Comparison of ENCODE assay signal across 8 cellular contexts in genomic region chr16:19524866-19525723, GRCh38. TPM values are rescaled to one million over a fixed set of nuclear protein-coding genes. Genes with fewer than 3 reads are reported as not detected.
A peak's percentile ranks its signal among the peaks of the same experiment; 100 is the strongest.
DNase-seq lines count a peak whose midpoint lies in the region; ATAC-seq and TF ChIP-seq lines count a peak whose summit lies in the region.

No MANE protein-coding gene starts in this region.

- H3K9me3 Mint-ChIP-seq in activated T-helper 17 cell treated with anti-CD3 and anti-CD28 coated beads, Interleukin-2, amount 50 U/mL, for 72 hours, result no peaks in the 10 kb centered on the region
- no peaks in the 10 kb centered on the region for H3K9me3 Mint-ChIP-seq in stimulated activated naive CD8-positive, alpha-beta T cell treated with anti-CD3 and anti-CD28 coated beads, Interleukin-15, amount 100 ng/mL, for 72 hours

- H3K27ac Mint-ChIP-seq in activated T-helper 17 cell treated with anti-CD3 and anti-CD28 coated beads, Interleukin-2, amount 50 U/mL, for 72 hours, result peak overlapping the region; percentile 80
- peak overlapping the region in 1 of 2 donors; percentile 15 for H3K27ac Mint-ChIP-seq in stimulated activated naive CD8-positive, alpha-beta T cell treated with anti-CD3 and anti-CD28 coated beads, Interleukin-15, amount 100 ng/mL, for 72 hours

- H3K4me1 ChIP-seq in iPS-15b (ENCODE audit: control insufficient read depth, insufficient read depth, low read length) (peaks cover 15% of the 10 kb centered on the region), body of pancreas (peaks cover 32% of the 10 kb centered on the region)

- peaks cover 23% of the 10 kb centered on the region for H3K4me1 Mint-ChIP-seq in activated T-helper 17 cell treated with anti-CD3 and anti-CD28 coated beads, Interleukin-2, amount 50 U/mL, for 72 hours
- H3K4me1 Mint-ChIP-seq in stimulated activated naive CD8-positive, alpha-beta T cell treated with anti-CD3 and anti-CD28 coated beads, Interleukin-15, amount 100 ng/mL, for 72 hours, result peaks cover 34% of the 10 kb centered on the region

- peaks cover 22% of the 10 kb centered on the region for H3K36me3 Mint-ChIP-seq in activated T-helper 17 cell treated with anti-CD3 and anti-CD28 coated beads, Interleukin-2, amount 50 U/mL, for 72 hours (ENCODE audit: low read depth)

- H3K9ac ChIP-seq in iPS-15b (ENCODE audit: low read depth, low read length), result no peak overlapping the region

- H3K36me3 ChIP-seq in iPS-15b (ENCODE audit: control insufficient read depth, insufficient read depth, low read length) (no peaks in the 10 kb centered on the region), body of pancreas (replicated peaks in 1 of 2; ENCODE audit: insufficient read depth in 1 of 2, low read depth in 2 of 2) (no peaks in the 10 kb centered on the region)

- intact Hi-C loops in body of pancreas (cut with DNase I), result no loop called here

- H3K27me3 ChIP-seq in iPS-15b (ENCODE audit: control insufficient read depth, insufficient read depth, low read length), result no peaks in the 10 kb centered on the region
- H3K27me3 ChIP-seq in body of pancreas, result no peaks in the 10 kb centered on the region

- 40 to 60% methylated on average over 14 of the region's 14 CpGs for WGBS in body of pancreas, 2 donors

- H3K27ac ChIP-seq in body of pancreas, result peak overlapping the region in 1 of 4 donors; percentile 70

- no peak for ATAC-seq in activated T-helper 17 cell treated with anti-CD3 and anti-CD28 coated beads, Interleukin-2, amount 50 U/mL, for 72 hours (replicated peaks)
- no peak for ATAC-seq in stimulated activated naive CD8-positive, alpha-beta T cell treated with anti-CD3 and anti-CD28 coated beads, Interleukin-15, amount 100 ng/mL, for 72 hours
- ATAC-seq in body of pancreas, result no peak
- ATAC-seq in GM19324 (IDR thresholded peaks at IDR 0.05; ENCODE audit: low FRiP score, unreplicated experiment), result no peak

- H3K9me3 ChIP-seq in iPS-15b (ENCODE audit: control insufficient read depth, insufficient read depth, low read length) (no peaks in the 10 kb centered on the region), body of pancreas (no peaks in the 10 kb centered on the region)

- TF ChIP-seq POLR2A in body of pancreas (IDR thresholded peaks at IDR 0.05), result no peak

- DNase-seq in CD1c-positive myeloid dendritic cell (ENCODE audit: extremely low spot score) (peak; percentile 32), KG1 (lab: John Stamatoyannopoulos, UW) (peak; percentile 22), body of pancreas (no peak), middle frontal gyrus (ENCODE audit: extremely low spot score, low spot score) (no peak)
- DNase-seq in stimulated activated naive CD8-positive, alpha-beta T cell treated with anti-CD3 and anti-CD28 coated beads, Interleukin-15, amount 100 ng/mL, for 72 hours, result no peak

- H3K4me3 Mint-ChIP-seq in activated T-helper 17 cell treated with anti-CD3 and anti-CD28 coated beads, Interleukin-2, amount 50 U/mL, for 72 hours, result peak overlapping the region; percentile 98
- peak overlapping the region; percentile 89 to 99 for H3K4me3 Mint-ChIP-seq in stimulated activated naive CD8-positive, alpha-beta T cell treated with anti-CD3 and anti-CD28 coated beads, Interleukin-15, amount 100 ng/mL, for 72 hours

- H3K27me3 Mint-ChIP-seq in activated T-helper 17 cell treated with anti-CD3 and anti-CD28 coated beads, Interleukin-2, amount 50 U/mL, for 72 hours, result no peaks in the 10 kb centered on the region
- no peaks in the 10 kb centered on the region for H3K27me3 Mint-ChIP-seq in stimulated activated naive CD8-positive, alpha-beta T cell treated with anti-CD3 and anti-CD28 coated beads, Interleukin-15, amount 100 ng/mL, for 72 hours

- TF ChIP-seq CTCF in body of pancreas (IDR thresholded peaks at IDR 0.05), result no peak

- H3K4me3 ChIP-seq in iPS-15b (ENCODE audit: low read depth, low read length) (peak overlapping the region; percentile 94), body of pancreas (peak overlapping the region in 1 of 2 donors; percentile 100)

RNA-seq across cellular contexts. Expression of gene CCP110, which starts 1.4 kb away (rescaled TPM):
- total RNA-seq in activated T-helper 17 cell treated with anti-CD3 and anti-CD28 coated beads, Interleukin-2, amount 50 U/mL, for 72 hours, result 10 to 100 TPM; 28.1 to 46.5 TPM
- 10 to 100 TPM in 1 of 2 donors, 1 to 10 TPM in 1; 9.6 to 16.2 TPM for total RNA-seq in body of pancreas

RNA-seq across cellular contexts. Expression of gene GDE1, which starts 3.2 kb away (rescaled TPM):
- total RNA-seq in activated T-helper 17 cell treated with anti-CD3 and anti-CD28 coated beads, Interleukin-2, amount 50 U/mL, for 72 hours, result 10 to 100 TPM; 24.2 to 36.9 TPM
- total RNA-seq in body of pancreas, result 10 to 100 TPM; 29.7 to 30.6 TPM

RNA-seq across cellular contexts. Expression of gene VPS35L, which starts 30.4 kb away (rescaled TPM):
- total RNA-seq in activated T-helper 17 cell treated with anti-CD3 and anti-CD28 coated beads, Interleukin-2, amount 50 U/mL, for 72 hours, result 10 to 100 TPM; 38.2 to 40.8 TPM
- total RNA-seq in body of pancreas, result 10 to 100 TPM; 25.4 to 31.6 TPM

Comparison
In these comparisons a context has a peak if more than half of its experiments do, and no peak if none do; other contexts are left out.
1. DNase-seq: peak in CD1c-positive myeloid dendritic cell (single experiment) and KG1 (single experiment); none in stimulated activated naive CD8-positive, alpha-beta T cell treated with anti-CD3 and anti-CD28 coated beads, Interleukin-15, amount 100 ng/mL, for 72 hours (0 of 2), body of pancreas (0 of 4) and middle frontal gyrus (single experiment).